In the genomic region with DNA sequence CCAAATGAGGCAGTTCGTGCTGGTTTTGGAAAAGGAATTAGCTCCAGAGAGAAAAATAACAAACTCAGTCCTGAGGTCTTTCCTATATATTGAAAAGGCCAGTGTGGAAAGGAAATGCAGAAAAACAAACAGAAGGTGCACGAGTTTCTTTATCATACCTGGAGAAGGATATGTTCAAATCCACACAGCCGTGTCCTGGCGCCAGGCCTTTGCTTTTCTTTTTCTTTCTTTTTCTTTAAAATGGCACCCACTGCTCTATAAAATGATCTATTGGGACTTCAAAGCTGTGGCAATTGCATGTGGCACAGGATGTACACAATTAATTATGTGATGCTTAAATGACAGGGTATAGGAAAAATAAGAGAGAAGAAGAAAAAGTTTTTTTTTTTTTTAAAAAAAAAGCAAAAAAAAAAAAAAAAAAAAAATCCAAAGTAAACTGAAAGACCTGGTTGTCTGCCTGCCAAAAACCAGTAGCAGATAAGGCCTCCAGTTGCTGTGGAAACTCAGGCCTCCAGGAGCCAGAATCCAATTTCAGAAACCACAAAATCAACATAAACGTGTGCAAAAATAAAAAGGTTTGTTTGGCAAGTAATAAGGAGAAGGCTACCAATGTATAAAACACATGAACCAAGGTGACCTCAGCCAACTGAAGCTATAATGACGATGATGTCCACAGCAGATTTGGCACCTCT, we compare ENCODE assay signal across 12 cellular contexts.
A peak's percentile ranks its signal among the peaks of the same experiment; 100 is the strongest.
DNase-seq lines count a peak whose midpoint lies in the region; ATAC-seq, FAIRE-seq and TF ChIP-seq lines count a peak whose summit lies in the region.
"Had no signal": no experiment of that assay in that cellular context is flagged by ENCODE, and none has a peak within 500 bp of the region (broad histone marks: within the 10 kb centered on the region; RNA-seq: fewer than 3 reads in every experiment).

No MANE protein-coding gene starts in this region.

- no peak for TF ChIP-seq POLR2A in thyroid gland (IDR thresholded peaks at IDR 0.05)

- no peaks in the 10 kb centered on the region for H3K4me1 ChIP-seq in thyroid gland
- H3K4me1 ChIP-seq: vagina had no signal

- FAIRE-seq in bronchial epithelial cell (lab: Jason Lieb, UNC), result no peak

- DNase-seq in LNCaP clone FGC (ENCODE audit: low read depth) (peak; percentile 35), NCI-H2227 (lab: John Stamatoyannopoulos, UW; ENCODE audit: unreplicated experiment) (peak; percentile 46), bronchial epithelial cell (ENCODE audit: low read depth) (peak; percentile 15), thyroid gland (peak; percentile 55), putamen (ENCODE audit: low spot score) (no peak), NCI-H82 (lab: John Stamatoyannopoulos, UW) (no peak)
- DNase-seq: activated CD8-positive, alpha-beta memory T cell treated with anti-CD3 and anti-CD28 coated beads for 24 hours; activated naive CD8-positive, alpha-beta T cell treated with anti-CD3 and anti-CD28 coated beads, Interleukin-2, amount 10 ng/mL, durations not matched to agents 7 days and 5 days; effector CD4-positive, alpha-beta T cell; mesendoderm had no signal

- no peak overlapping the region for H3K27ac ChIP-seq in thyroid gland
- H3K27ac ChIP-seq: vagina had no signal

- H3K27me3 ChIP-seq in bronchial epithelial cell (ENCODE audit: control insufficient read depth, insufficient read depth, low read length), result no peaks in the 10 kb centered on the region
- H3K27me3 ChIP-seq in thyroid gland, result no peaks in the 10 kb centered on the region
- H3K27me3 ChIP-seq: vagina had no signal

- ATAC-seq in GM18520 (IDR thresholded peaks at IDR 0.05; ENCODE audit: unreplicated experiment), result no peak

- H3K36me3 ChIP-seq in bronchial epithelial cell (ENCODE audit: control insufficient read depth, insufficient read depth, low read length) (no peaks in the 10 kb centered on the region), thyroid gland (no peaks in the 10 kb centered on the region)
- H3K36me3 ChIP-seq: vagina had no signal

- no peak overlapping the region for H3K4me3 ChIP-seq in LNCaP clone FGC (ENCODE audit: low read depth, low read length)
- H3K4me3 ChIP-seq in bronchial epithelial cell (ENCODE audit: low read depth, low read length), result no peak overlapping the region
- H3K4me3 ChIP-seq in thyroid gland (replicated peaks in 1 of 3), result no peak overlapping the region
- H3K4me3 ChIP-seq: vagina had no signal

- WGBS in thyroid gland, 2 donors, result 41 to 55% methylated on average over 6 of the region's 6 CpGs

- no peak for TF ChIP-seq CTCF in LNCaP clone FGC (IDR thresholded peaks at IDR 0.05; ENCODE audit: control insufficient read depth, extremely low read depth, insufficient read depth)
- TF ChIP-seq CTCF in bronchial epithelial cell (IDR thresholded peaks at IDR 0.05; ENCODE audit: insufficient read depth, low read length, severe bottlenecking), result no peak
- no peak for TF ChIP-seq CTCF in thyroid gland (IDR thresholded peaks at IDR 0.05)

- intact Hi-C loops in thyroid gland (cut with DNase I), result no loop called here

- no peaks in the 10 kb centered on the region for H3K9me3 ChIP-seq in thyroid gland
- H3K9me3 ChIP-seq: vagina had no signal

Comparison
In these comparisons a context has a peak if more than half of its experiments do, and no peak if none do; other contexts are left out.
1. DNase-seq: peak in LNCaP clone FGC (single experiment), NCI-H2227 (single experiment), bronchial epithelial cell (single experiment) and thyroid gland (2 of 2); none in putamen (single experiment) and NCI-H82 (single experiment).